In the genomic region with DNA sequence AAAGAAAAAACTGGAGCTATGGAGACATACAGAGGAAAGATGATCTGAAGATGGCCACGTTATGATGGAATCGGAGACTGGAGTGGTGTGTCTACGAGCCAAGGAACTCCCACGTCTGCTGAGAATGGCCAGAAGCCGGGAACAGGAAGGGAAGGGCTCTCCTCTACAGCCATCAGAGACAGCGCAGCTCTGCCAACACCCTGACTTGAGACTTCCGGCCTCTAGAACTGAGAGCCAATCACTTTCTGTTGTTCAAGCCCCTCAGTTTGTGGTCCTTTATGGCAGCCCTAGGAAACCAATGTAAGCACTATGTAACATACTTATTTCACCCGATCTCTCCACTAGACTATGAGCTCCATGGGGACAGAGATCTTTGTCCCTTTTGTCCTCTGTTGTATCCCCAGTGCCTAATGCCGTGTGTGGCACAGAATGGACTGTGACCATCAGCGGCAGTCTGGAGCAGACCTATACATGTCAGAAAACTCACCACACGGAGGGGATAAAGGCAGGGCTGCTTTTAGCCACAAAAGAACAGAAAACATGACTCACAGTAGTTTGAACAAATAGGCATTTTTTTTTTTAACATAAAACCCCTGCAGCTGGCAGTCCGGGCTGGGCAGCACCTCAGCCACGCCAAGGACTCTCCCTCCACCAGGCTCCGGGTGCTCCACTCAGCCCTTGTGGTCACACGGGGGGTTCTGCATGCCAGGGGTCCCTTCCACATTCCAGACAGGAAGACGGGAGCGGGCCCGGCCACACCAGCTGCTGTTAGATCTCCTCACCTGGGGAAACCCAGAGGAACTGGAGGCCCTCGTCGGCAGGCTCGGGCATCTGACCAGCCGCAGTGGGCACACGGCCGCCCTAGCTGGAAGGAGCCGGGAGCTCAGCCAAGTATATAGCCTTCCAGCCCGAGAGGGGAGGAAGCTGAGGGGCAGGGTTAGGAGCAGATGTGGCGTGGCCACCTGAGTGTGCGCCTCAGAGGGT, we compare ENCODE assay signal across 1 cellular context.
A peak's percentile ranks its signal among the peaks of the same experiment; 100 is the strongest.
TF ChIP-seq lines count a peak whose summit lies in the region.

No MANE protein-coding gene starts in this region.

TF ChIP-seq in HepG2, 621 proteins besides CTCF, POLR2A, EP300 and RAD21 (continues in another document):
- TF ChIP-seq, protein P1, sequence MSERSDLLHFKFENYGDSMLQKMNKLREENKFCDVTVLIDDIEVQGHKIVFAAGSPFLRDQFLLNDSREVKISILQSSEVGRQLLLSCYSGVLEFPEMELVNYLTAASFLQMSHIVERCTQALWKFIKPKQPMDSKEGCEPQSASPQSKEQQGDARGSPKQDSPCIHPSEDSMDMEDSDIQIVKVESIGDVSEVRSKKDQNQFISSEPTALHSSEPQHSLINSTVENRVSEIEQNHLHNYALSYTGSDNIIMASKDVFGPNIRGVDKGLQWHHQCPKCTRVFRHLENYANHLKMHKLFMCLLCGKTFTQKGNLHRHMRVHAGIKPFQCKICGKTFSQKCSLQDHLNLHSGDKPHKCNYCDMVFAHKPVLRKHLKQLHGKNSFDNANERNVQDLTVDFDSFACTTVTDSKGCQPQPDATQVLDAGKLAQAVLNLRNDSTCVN (CRISPR knock-in tag; IDR thresholded peaks at IDR 0.05; ENCODE audit: borderline replicate concordance), result peak; percentile 70; the same call in 1 of the 2 replicates
- 0 out of 2 replicates have a peak, but pooled peaks have one; percentile 9 for TF ChIP-seq SALL1 (CRISPR knock-in tag; IDR thresholded peaks at IDR 0.05)
- TF ChIP-seq, protein P2, sequence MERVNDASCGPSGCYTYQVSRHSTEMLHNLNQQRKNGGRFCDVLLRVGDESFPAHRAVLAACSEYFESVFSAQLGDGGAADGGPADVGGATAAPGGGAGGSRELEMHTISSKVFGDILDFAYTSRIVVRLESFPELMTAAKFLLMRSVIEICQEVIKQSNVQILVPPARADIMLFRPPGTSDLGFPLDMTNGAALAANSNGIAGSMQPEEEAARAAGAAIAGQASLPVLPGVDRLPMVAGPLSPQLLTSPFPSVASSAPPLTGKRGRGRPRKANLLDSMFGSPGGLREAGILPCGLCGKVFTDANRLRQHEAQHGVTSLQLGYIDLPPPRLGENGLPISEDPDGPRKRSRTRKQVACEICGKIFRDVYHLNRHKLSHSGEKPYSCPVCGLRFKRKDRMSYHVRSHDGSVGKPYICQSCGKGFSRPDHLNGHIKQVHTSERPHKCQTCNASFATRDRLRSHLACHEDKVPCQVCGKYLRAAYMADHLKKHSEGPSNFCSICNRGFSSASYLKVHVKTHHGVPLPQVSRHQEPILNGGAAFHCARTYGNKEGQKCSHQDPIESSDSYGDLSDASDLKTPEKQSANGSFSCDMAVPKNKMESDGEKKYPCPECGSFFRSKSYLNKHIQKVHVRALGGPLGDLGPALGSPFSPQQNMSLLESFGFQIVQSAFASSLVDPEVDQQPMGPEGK (CRISPR knock-in tag; IDR thresholded peaks at IDR 0.05), result 0 out of 2 replicates have a peak, but pooled peaks have one; percentile 19
- TF ChIP-seq SMAD9 (CRISPR knock-in tag; IDR thresholded peaks at IDR 0.05), result no peak
- peak; percentile 30 for TF ChIP-seq AGO2 (optimal IDR thresholded peaks at IDR 0.05; ENCODE audit: low read depth, low read length)
- TF ChIP-seq ETV5 (CRISPR knock-in tag; IDR thresholded peaks at IDR 0.05; ENCODE audit: borderline replicate concordance), result no peak
- no peak for TF ChIP-seq TAF15 (IDR thresholded peaks at IDR 0.05; ENCODE audit: low read depth, low read length, poor library complexity, severe bottlenecking)
- TF ChIP-seq SAP130 (CRISPR knock-in tag; IDR thresholded peaks at IDR 0.05; ENCODE audit: low read depth), result 0 out of 2 replicates have a peak, but pooled peaks have one; percentile 39
- no peak for TF ChIP-seq FOXK2 (IDR thresholded peaks at IDR 0.05)
- TF ChIP-seq, protein P3, sequence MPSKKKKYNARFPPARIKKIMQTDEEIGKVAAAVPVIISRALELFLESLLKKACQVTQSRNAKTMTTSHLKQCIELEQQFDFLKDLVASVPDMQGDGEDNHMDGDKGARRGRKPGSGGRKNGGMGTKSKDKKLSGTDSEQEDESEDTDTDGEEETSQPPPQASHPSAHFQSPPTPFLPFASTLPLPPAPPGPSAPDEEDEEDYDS (CRISPR knock-in tag; IDR thresholded peaks at IDR 0.05), result peak; percentile 30; the same call in 1 of the 2 replicates
- 0 out of 2 replicates have a peak, but pooled peaks have one; percentile 24 for TF ChIP-seq NRL (CRISPR knock-in tag; IDR thresholded peaks at IDR 0.05; ENCODE audit: borderline replicate concordance)
- no peak for TF ChIP-seq FIP1L1 (IDR thresholded peaks at IDR 0.05; ENCODE audit: borderline replicate concordance, insufficient read depth, low read depth, low read length)
- TF ChIP-seq, protein P4, sequence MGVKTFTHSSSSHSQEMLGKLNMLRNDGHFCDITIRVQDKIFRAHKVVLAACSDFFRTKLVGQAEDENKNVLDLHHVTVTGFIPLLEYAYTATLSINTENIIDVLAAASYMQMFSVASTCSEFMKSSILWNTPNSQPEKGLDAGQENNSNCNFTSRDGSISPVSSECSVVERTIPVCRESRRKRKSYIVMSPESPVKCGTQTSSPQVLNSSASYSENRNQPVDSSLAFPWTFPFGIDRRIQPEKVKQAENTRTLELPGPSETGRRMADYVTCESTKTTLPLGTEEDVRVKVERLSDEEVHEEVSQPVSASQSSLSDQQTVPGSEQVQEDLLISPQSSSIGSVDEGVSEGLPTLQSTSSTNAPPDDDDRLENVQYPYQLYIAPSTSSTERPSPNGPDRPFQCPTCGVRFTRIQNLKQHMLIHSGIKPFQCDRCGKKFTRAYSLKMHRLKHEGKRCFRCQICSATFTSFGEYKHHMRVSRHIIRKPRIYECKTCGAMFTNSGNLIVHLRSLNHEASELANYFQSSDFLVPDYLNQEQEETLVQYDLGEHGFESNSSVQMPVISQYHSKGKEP (CRISPR knock-in tag; IDR thresholded peaks at IDR 0.05), result no peak
- TF ChIP-seq HNRNPL (IDR thresholded peaks at IDR 0.05; ENCODE audit: low read depth, low read length), result peak; percentile 80; the same call in 1 of the 2 replicates
- peak; percentile 68 for TF ChIP-seq HNF4A (CRISPR knock-in tag; IDR thresholded peaks at IDR 0.05)
- TF ChIP-seq, protein P5, sequence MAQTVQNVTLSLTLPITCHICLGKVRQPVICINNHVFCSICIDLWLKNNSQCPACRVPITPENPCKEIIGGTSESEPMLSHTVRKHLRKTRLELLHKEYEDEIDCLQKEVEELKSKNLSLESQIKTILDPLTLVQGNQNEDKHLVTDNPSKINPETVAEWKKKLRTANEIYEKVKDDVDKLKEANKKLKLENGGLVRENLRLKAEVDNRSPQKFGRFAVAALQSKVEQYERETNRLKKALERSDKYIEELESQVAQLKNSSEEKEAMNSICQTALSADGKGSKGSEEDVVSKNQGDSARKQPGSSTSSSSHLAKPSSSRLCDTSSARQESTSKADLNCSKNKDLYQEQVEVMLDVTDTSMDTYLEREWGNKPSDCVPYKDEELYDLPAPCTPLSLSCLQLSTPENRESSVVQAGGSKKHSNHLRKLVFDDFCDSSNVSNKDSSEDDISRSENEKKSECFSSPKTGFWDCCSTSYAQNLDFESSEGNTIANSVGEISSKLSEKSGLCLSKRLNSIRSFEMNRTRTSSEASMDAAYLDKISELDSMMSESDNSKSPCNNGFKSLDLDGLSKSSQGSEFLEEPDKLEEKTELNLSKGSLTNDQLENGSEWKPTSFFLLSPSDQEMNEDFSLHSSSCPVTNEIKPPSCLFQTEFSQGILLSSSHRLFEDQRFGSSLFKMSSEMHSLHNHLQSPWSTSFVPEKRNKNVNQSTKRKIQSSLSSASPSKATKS (CRISPR knock-in tag; IDR thresholded peaks at IDR 0.05), result no peak
- no peak for TF ChIP-seq PTBP1 (IDR thresholded peaks at IDR 0.05; ENCODE audit: low read depth, low read length, poor library complexity, severe bottlenecking)
- TF ChIP-seq, protein P6, sequence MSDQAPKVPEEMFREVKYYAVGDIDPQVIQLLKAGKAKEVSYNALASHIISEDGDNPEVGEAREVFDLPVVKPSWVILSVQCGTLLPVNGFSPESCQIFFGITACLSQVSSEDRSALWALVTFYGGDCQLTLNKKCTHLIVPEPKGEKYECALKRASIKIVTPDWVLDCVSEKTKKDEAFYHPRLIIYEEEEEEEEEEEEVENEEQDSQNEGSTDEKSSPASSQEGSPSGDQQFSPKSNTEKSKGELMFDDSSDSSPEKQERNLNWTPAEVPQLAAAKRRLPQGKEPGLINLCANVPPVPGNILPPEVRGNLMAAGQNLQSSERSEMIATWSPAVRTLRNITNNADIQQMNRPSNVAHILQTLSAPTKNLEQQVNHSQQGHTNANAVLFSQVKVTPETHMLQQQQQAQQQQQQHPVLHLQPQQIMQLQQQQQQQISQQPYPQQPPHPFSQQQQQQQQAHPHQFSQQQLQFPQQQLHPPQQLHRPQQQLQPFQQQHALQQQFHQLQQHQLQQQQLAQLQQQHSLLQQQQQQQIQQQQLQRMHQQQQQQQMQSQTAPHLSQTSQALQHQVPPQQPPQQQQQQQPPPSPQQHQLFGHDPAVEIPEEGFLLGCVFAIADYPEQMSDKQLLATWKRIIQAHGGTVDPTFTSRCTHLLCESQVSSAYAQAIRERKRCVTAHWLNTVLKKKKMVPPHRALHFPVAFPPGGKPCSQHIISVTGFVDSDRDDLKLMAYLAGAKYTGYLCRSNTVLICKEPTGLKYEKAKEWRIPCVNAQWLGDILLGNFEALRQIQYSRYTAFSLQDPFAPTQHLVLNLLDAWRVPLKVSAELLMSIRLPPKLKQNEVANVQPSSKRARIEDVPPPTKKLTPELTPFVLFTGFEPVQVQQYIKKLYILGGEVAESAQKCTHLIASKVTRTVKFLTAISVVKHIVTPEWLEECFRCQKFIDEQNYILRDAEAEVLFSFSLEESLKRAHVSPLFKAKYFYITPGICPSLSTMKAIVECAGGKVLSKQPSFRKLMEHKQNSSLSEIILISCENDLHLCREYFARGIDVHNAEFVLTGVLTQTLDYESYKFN (CRISPR knock-in tag; conservative IDR thresholded peaks at IDR 0.05), result peak; percentile 39
- TF ChIP-seq, protein P7, sequence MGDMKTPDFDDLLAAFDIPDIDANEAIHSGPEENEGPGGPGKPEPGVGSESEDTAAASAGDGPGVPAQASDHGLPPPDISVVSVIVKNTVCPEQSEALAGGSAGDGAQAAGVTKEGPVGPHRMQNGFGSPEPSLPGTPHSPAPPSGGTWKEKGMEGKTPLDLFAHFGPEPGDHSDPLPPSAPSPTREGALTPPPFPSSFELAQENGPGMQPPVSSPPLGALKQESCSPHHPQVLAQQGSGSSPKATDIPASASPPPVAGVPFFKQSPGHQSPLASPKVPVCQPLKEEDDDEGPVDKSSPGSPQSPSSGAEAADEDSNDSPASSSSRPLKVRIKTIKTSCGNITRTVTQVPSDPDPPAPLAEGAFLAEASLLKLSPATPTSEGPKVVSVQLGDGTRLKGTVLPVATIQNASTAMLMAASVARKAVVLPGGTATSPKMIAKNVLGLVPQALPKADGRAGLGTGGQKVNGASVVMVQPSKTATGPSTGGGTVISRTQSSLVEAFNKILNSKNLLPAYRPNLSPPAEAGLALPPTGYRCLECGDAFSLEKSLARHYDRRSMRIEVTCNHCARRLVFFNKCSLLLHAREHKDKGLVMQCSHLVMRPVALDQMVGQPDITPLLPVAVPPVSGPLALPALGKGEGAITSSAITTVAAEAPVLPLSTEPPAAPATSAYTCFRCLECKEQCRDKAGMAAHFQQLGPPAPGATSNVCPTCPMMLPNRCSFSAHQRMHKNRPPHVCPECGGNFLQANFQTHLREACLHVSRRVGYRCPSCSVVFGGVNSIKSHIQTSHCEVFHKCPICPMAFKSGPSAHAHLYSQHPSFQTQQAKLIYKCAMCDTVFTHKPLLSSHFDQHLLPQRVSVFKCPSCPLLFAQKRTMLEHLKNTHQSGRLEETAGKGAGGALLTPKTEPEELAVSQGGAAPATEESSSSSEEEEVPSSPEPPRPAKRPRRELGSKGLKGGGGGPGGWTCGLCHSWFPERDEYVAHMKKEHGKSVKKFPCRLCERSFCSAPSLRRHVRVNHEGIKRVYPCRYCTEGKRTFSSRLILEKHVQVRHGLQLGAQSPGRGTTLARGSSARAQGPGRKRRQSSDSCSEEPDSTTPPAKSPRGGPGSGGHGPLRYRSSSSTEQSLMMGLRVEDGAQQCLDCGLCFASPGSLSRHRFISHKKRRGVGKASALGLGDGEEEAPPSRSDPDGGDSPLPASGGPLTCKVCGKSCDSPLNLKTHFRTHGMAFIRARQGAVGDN (CRISPR knock-in tag; IDR thresholded peaks at IDR 0.05), result peak; percentile 56
- no peak for TF ChIP-seq ZNF720 (CRISPR knock-in tag; IDR thresholded peaks at IDR 0.05)
- 0 out of 2 replicates have a peak, but pooled peaks have one; percentile 31 for TF ChIP-seq HDAC1 (CRISPR knock-in tag; IDR thresholded peaks at IDR 0.05)
- TF ChIP-seq GFI1 (CRISPR knock-in tag; IDR thresholded peaks at IDR 0.05; ENCODE audit: borderline replicate concordance), result 0 out of 2 replicates have a peak, but pooled peaks have one; percentile 19
- no peak for TF ChIP-seq HIVEP1 (CRISPR knock-in tag; IDR thresholded peaks at IDR 0.05)
- TF ChIP-seq ZBTB42 (CRISPR knock-in tag; IDR thresholded peaks at IDR 0.05), result no peak
- peak; percentile 21; the same call in 1 of the 2 replicates for TF ChIP-seq TBX2 (CRISPR knock-in tag; IDR thresholded peaks at IDR 0.05; ENCODE audit: borderline replicate concordance)
- TF ChIP-seq ASH2L (IDR thresholded peaks at IDR 0.05; ENCODE audit: insufficient read length, low read depth, low read length), result peak; percentile 43
- TF ChIP-seq, protein P8, sequence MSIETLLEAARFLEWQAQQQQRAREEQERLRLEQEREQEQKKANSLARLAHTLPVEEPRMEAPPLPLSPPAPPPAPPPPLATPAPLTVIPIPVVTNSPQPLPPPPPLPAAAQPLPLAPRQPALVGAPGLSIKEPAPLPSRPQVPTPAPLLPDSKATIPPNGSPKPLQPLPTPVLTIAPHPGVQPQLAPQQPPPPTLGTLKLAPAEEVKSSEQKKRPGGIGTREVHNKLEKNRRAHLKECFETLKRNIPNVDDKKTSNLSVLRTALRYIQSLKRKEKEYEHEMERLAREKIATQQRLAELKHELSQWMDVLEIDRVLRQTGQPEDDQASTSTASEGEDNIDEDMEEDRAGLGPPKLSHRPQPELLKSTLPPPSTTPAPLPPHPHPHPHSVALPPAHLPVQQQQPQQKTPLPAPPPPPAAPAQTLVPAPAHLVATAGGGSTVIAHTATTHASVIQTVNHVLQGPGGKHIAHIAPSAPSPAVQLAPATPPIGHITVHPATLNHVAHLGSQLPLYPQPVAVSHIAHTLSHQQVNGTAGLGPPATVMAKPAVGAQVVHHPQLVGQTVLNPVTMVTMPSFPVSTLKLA (IDR thresholded peaks at IDR 0.05), result no peak
- no peak for TF ChIP-seq PCBP2 (optimal IDR thresholded peaks at IDR 0.05; ENCODE audit: low read depth, low read length, poor library complexity, severe bottlenecking)
- 0 out of 2 replicates have a peak, but pooled peaks have one; percentile 34 for TF ChIP-seq GATAD1 (CRISPR knock-in tag; IDR thresholded peaks at IDR 0.05)
- peak; percentile 42 for TF ChIP-seq PRPF4 (IDR thresholded peaks at IDR 0.05; ENCODE audit: low read depth, low read length, poor library complexity, severe bottlenecking)
- 0 out of 2 replicates have a peak, but pooled peaks have one; percentile 27 for TF ChIP-seq SIN3A (IDR thresholded peaks at IDR 0.05; ENCODE audit: borderline replicate concordance, low read depth, low read length)
- TF ChIP-seq ATF7 (IDR thresholded peaks at IDR 0.05), result no peak
- TF ChIP-seq ATF7 (CRISPR knock-in tag; IDR thresholded peaks at IDR 0.05), result no peak
